8 cellular contexts compared by ENCODE assay signal in genomic region chr22:19717691-19718254, GRCh38. TPM values are rescaled to one million over a fixed set of nuclear protein-coding genes. Genes with fewer than 3 reads are reported as not detected.
DNase-seq lines count a peak whose midpoint lies in the region; ATAC-seq, FAIRE-seq and TF ChIP-seq lines count a peak whose summit lies in the region.

No MANE protein-coding gene starts in this region.

- POLR2A ChIA-PET in GM10248 (lab: Yijun Ruan, JAX), result no interaction called here

- FAIRE-seq in HTR-8/SVneo (lab: Jason Lieb, UNC), result peak; percentile 96
- no peak for FAIRE-seq in pancreas (lab: Jason Lieb, UNC)

- H3K27me3 ChIP-seq in pancreas, result no peaks in the 10 kb centered on the region
- no peaks in the 10 kb centered on the region for H3K27me3 ChIP-seq in thyroid gland

- CTCF ChIA-PET in GM10248 (lab: Yijun Ruan, JAX), result interaction anchor here (1.0 to 3.9 kb wide), 3 partner anchors 13 to 192 kb away, joined by 5 to 20 read pairs (median 16); no protein-coding TSS in a partner anchor

- WGBS in pancreas, 2 donors, result 9 to 10% methylated on average over 53 to 61 of the region's 61 CpGs
- WGBS in thyroid gland, 2 donors, result 26 to 46% methylated on average over 23 to 41 of the region's 61 CpGs

- intact Hi-C loops in Right ventricle myocardium superior (cut with DNase I) (loop anchor here (2.0 kb wide), 1 partner anchor 39 kb away; no protein-coding TSS in a partner anchor), pancreas (cut with DNase I) (no loop called here), thyroid gland (cut with DNase I) (loop anchor here (2.0 kb wide), 1 partner anchor 39 kb away; no protein-coding TSS in a partner anchor)

- H3K36me3 ChIP-seq in pancreas (no peaks in the 10 kb centered on the region), thyroid gland (peaks cover 0 to 12% of the 10 kb centered on the region in 2 donors)

- no peak for TF ChIP-seq POLR2A in thyroid gland (IDR thresholded peaks at IDR 0.05)

- no peak overlapping the region for H3K27ac ChIP-seq in pancreas
- no peak overlapping the region for H3K27ac ChIP-seq in thyroid gland

- peaks cover 8% of the 10 kb centered on the region for H3K4me1 Mint-ChIP-seq in activated naive CD8-positive, alpha-beta T cell (ENCODE audit: low read depth)

- peaks cover 2% of the 10 kb centered on the region for H3K36me3 Mint-ChIP-seq in activated naive CD8-positive, alpha-beta T cell

- DNase-seq in GM10248 (ENCODE audit: extremely low spot score), result peak; percentile 92
- DNase-seq in HTR-8/SVneo (ENCODE audit: insufficient read length, low spot score), result peak; percentile 70
- peak; percentile 67 for DNase-seq in SKM-1 treated with dmso at 0.1 percent for 144 hours (lab: John Stamatoyannopoulos, UW; ENCODE audit: unreplicated experiment)
- peak; percentile 90 for DNase-seq in Right ventricle myocardium superior
- peak in 5 of 6 donors; percentile 63 to 94 (median 80) for DNase-seq in pancreas
- peak; percentile 68 to 74 for DNase-seq in thyroid gland

- H3K9me3 ChIP-seq in pancreas (no peaks in the 10 kb centered on the region), thyroid gland (no peaks in the 10 kb centered on the region)

- TF ChIP-seq CTCF in GM10248 (IDR thresholded peaks at IDR 0.05; ENCODE audit: control extremely low read depth, extremely low read depth, low read depth, missing control alignments), result peak; percentile 89
- peak; percentile 91 to 97 (median 97) for TF ChIP-seq CTCF in pancreas (IDR thresholded peaks at IDR 0.05)
- TF ChIP-seq CTCF in thyroid gland (IDR thresholded peaks at IDR 0.05), result peak; percentile 43 to 99 (median 98)

- H3K4me3 ChIP-seq in pancreas (peak overlapping the region; percentile 18 to 69 (median 54)), thyroid gland (replicated peaks in 1 of 3) (peak overlapping the region in 1 of 3 donors; percentile 36)

- H3K27ac Mint-ChIP-seq in activated naive CD8-positive, alpha-beta T cell, result no peak overlapping the region

- peak overlapping the region; percentile 84 for H3K4me3 Mint-ChIP-seq in activated naive CD8-positive, alpha-beta T cell

- ATAC-seq in Right ventricle myocardium superior (ENCODE audit: poor library complexity) (peak; percentile 81), pancreas (peak; percentile 86 to 91 (median 88)), HG03571 (IDR thresholded peaks at IDR 0.05; ENCODE audit: unreplicated experiment) (no peak)

- peaks cover 0 to 3% (median 0%) of the 10 kb centered on the region in 3 donors for H3K4me1 ChIP-seq in pancreas
- peaks cover 15 to 30% of the 10 kb centered on the region in 2 donors for H3K4me1 ChIP-seq in thyroid gland

- H3K27me3 Mint-ChIP-seq in activated naive CD8-positive, alpha-beta T cell, result peaks cover 10% of the 10 kb centered on the region

- H3K9me3 Mint-ChIP-seq in activated naive CD8-positive, alpha-beta T cell (ENCODE audit: low read depth), result no peaks in the 10 kb centered on the region

RNA-seq across cellular contexts. Expression of gene SEPTIN5, which starts 3.5 kb away (rescaled TPM):
- total RNA-seq in Right ventricle myocardium superior, result 123 TPM
- 10 to 100 TPM in 1 of 6 donors, 1 to 10 TPM in 5; 4.2 to 12.2 (median 7.5) TPM for total RNA-seq in pancreas
- polyA plus RNA-seq in pancreas, result 10 to 100 TPM; 39.3 to 53.4 TPM
- 100 to 1,000 TPM in 1 of 4 donors, 10 to 100 TPM in 3; 14.0 to 124 (median 27.3) TPM for total RNA-seq in thyroid gland

RNA-seq across cellular contexts. Expression of gene GP1BB, which starts 5.6 kb away (rescaled TPM):
- total RNA-seq in Right ventricle myocardium superior (not detected), pancreas (1 to 10 TPM in 4 of 6 donors, not detected in 2; 1.2 to 1.6 (median 1.4) TPM), thyroid gland (1 to 10 TPM; 1.5 to 6.6 (median 3.1) TPM)
- 10 to 100 TPM; 10.5 to 21.2 TPM for polyA plus RNA-seq in pancreas

RNA-seq across cellular contexts. Expression of gene TBX1, which starts 42.8 kb away (rescaled TPM):
- total RNA-seq in Right ventricle myocardium superior, result 3.2 TPM
- total RNA-seq in pancreas, result under 1 TPM in 5 of 6 donors, not detected in 1; 0.19 to 0.72 (median 0.28) TPM
- 1 to 10 TPM in 1 of 2 donors, under 1 TPM in 1; 0.40 to 1.3 TPM for polyA plus RNA-seq in pancreas
- total RNA-seq in thyroid gland, result 10 to 100 TPM in 2 of 4 donors, 1 to 10 TPM in 2; 7.6 to 34.3 (median 18.5) TPM

Comparison
In these comparisons a context has a peak if more than half of its experiments do, and no peak if none do; other contexts are left out.
1. intact Hi-C loops: an anchor here in Right ventricle myocardium superior (2.0 kb wide) and thyroid gland (2.0 kb wide); none called in pancreas.